1 cellular context compared by ENCODE assay signal in the genomic region with DNA sequence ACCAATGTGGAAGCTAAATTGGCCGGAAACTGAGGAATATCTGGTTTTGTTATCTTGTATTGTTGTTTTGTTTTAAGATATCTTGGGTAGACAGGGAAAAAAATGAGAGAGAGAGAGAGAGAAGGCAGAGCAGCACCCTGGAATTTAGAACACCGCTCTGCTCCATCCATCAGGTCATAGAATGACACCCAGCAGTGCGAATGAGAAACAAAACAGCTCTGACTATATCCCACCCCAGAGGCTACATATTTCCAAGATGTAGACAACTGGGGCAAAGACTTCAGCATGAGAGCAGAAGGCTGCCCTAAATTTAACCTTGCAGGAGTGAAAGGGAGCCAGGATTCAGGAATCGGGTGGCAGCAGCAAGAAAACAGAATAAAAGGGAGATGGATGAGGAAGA.
TF ChIP-seq lines count a peak whose summit lies in the region.

No MANE protein-coding gene starts in this region.

TF ChIP-seq in GM12878, 131 proteins besides CTCF, POLR2A, EP300 and RAD21:
- TF ChIP-seq IKZF1 (conservative IDR thresholded peaks at IDR 0.05), result no peak
- no peak for TF ChIP-seq YBX1 (IDR thresholded peaks at IDR 0.05)
- no peak for TF ChIP-seq EGR1 (IDR thresholded peaks at IDR 0.05; ENCODE audit: borderline replicate concordance in 1 of 2, low read depth in 2 of 2, low read length in 2 of 2)
- no peak for TF ChIP-seq RFX5 (IDR thresholded peaks at IDR 0.05; ENCODE audit: low read depth, low read length)
- TF ChIP-seq, protein P1, sequence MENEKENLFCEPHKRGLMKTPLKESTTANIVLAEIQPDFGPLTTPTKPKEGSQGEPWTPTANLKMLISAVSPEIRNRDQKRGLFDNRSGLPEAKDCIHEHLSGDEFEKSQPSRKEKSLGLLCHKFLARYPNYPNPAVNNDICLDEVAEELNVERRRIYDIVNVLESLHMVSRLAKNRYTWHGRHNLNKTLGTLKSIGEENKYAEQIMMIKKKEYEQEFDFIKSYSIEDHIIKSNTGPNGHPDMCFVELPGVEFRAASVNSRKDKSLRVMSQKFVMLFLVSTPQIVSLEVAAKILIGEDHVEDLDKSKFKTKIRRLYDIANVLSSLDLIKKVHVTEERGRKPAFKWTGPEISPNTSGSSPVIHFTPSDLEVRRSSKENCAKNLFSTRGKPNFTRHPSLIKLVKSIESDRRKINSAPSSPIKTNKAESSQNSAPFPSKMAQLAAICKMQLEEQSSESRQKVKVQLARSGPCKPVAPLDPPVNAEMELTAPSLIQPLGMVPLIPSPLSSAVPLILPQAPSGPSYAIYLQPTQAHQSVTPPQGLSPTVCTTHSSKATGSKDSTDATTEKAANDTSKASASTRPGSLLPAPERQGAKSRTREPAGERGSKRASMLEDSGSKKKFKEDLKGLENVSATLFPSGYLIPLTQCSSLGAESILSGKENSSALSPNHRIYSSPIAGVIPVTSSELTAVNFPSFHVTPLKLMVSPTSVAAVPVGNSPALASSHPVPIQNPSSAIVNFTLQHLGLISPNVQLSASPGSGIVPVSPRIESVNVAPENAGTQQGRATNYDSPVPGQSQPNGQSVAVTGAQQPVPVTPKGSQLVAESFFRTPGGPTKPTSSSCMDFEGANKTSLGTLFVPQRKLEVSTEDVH (IDR thresholded peaks at IDR 0.05; ENCODE audit: low read depth, partially characterized antibody), result no peak
- no peak for TF ChIP-seq PML (IDR thresholded peaks at IDR 0.05; ENCODE audit: low read length)
